1 cellular context compared by ENCODE assay signal in the genomic region with DNA sequence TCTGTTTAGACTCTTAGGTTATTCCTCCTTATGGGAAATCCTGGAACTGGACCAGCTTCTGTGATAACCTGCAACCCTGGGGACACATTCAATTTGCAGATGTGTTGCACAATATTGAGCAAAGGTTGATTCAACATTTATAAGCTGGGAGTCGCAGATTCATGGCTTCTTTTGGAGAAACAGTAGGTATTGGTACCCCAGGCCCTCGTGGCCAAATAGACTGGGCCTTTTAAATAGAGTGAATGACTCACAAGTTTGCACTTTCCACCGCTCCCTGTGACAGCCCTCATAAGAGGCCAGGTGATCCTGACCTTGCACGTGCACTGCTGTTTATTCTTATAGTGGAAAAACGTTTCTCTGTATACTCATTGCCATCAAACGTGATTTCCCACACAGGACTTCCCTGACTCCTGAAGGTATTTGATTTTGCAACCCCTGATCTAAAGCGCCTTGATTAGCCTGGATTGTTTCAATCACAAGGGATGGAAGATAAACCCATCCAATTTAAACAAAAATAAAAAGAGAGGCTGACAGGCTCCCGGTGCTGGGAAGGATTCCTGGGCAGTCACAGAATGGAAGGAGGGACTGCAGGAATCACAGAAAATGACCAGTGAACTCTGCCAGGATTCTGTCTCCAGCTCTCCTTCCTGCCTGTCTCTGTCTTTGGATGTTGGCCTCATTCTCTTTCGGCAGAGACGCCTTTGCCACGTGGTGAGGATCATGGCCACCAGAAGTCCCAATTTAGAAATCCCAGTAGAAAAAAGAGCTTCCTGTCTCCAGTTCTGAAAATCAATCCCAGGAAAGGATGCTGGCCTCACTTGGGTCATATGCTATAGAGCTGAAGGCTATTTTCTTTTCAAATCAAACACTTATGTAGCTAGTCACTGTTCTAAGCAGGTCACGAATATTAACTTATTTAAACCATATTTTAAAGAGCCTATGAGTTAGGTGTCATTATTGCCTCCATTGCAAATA.
TF ChIP-seq lines count a peak whose summit lies in the region.

No MANE protein-coding gene starts in this region.

TF ChIP-seq in HepG2, 621 proteins besides CTCF, POLR2A, EP300 and RAD21 (continued from another document and continues in another):
- TF ChIP-seq, protein P1, sequence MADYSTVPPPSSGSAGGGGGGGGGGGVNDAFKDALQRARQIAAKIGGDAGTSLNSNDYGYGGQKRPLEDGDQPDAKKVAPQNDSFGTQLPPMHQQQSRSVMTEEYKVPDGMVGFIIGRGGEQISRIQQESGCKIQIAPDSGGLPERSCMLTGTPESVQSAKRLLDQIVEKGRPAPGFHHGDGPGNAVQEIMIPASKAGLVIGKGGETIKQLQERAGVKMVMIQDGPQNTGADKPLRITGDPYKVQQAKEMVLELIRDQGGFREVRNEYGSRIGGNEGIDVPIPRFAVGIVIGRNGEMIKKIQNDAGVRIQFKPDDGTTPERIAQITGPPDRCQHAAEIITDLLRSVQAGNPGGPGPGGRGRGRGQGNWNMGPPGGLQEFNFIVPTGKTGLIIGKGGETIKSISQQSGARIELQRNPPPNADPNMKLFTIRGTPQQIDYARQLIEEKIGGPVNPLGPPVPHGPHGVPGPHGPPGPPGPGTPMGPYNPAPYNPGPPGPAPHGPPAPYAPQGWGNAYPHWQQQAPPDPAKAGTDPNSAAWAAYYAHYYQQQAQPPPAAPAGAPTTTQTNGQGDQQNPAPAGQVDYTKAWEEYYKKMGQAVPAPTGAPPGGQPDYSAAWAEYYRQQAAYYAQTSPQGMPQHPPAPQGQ (CRISPR knock-in tag; IDR thresholded peaks at IDR 0.05; ENCODE audit: borderline replicate concordance) = no peak
- TF ChIP-seq RAD51 (IDR thresholded peaks at IDR 0.05; ENCODE audit: borderline replicate concordance) = no peak
- no peak for TF ChIP-seq ZC3H4 (CRISPR knock-in tag; IDR thresholded peaks at IDR 0.05; ENCODE audit: borderline replicate concordance)
- no peak for TF ChIP-seq ZNF644 (CRISPR knock-in tag; IDR thresholded peaks at IDR 0.05; ENCODE audit: low read depth)
- no peak for TF ChIP-seq NBN (conservative IDR thresholded peaks at IDR 0.05)
- peak; percentile 59; the same call in 1 of the 2 replicates for TF ChIP-seq ZNF501 (CRISPR knock-in tag; IDR thresholded peaks at IDR 0.05)
- TF ChIP-seq FOXP1 (IDR thresholded peaks at IDR 0.05) = no peak
- TF ChIP-seq FOXP1 (CRISPR knock-in tag; IDR thresholded peaks at IDR 0.05) = peak; percentile 61
- no peak for TF ChIP-seq ZNF335 (CRISPR knock-in tag; IDR thresholded peaks at IDR 0.05)
- no peak for TF ChIP-seq ETV6 (CRISPR knock-in tag; conservative IDR thresholded peaks at IDR 0.05)
- TF ChIP-seq ZNF143 (CRISPR knock-in tag; IDR thresholded peaks at IDR 0.05) = no peak
- peak; percentile 69; the same call in 1 of the 2 replicates for TF ChIP-seq FOSL1 (CRISPR knock-in tag; IDR thresholded peaks at IDR 0.05; ENCODE audit: borderline replicate concordance)
- no peak for TF ChIP-seq LCORL (IDR thresholded peaks at IDR 0.05)
- TF ChIP-seq LCORL (CRISPR knock-in tag; IDR thresholded peaks at IDR 0.05) = peak; percentile 54; the same call in 1 of the 2 replicates
- TF ChIP-seq ZNF30 (CRISPR knock-in tag; IDR thresholded peaks at IDR 0.05) = no peak
- TF ChIP-seq MEF2D (CRISPR knock-in tag; IDR thresholded peaks at IDR 0.05) = 0 out of 2 replicates have a peak, but pooled peaks have one; percentile 33
- TF ChIP-seq, protein P2, sequence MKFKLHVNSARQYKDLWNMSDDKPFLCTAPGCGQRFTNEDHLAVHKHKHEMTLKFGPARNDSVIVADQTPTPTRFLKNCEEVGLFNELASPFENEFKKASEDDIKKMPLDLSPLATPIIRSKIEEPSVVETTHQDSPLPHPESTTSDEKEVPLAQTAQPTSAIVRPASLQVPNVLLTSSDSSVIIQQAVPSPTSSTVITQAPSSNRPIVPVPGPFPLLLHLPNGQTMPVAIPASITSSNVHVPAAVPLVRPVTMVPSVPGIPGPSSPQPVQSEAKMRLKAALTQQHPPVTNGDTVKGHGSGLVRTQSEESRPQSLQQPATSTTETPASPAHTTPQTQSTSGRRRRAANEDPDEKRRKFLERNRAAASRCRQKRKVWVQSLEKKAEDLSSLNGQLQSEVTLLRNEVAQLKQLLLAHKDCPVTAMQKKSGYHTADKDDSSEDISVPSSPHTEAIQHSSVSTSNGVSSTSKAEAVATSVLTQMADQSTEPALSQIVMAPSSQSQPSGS (CRISPR knock-in tag; IDR thresholded peaks at IDR 0.05) = no peak
- no peak for TF ChIP-seq ZFP36L1 (CRISPR knock-in tag; IDR thresholded peaks at IDR 0.05)
- peak; percentile 46; the same call in 1 of the 2 replicates for TF ChIP-seq ZFX (CRISPR knock-in tag; IDR thresholded peaks at IDR 0.05; ENCODE audit: low read depth)
- TF ChIP-seq ZNF180 (CRISPR knock-in tag; IDR thresholded peaks at IDR 0.05; ENCODE audit: borderline replicate concordance, low read depth) = no peak
- no peak for TF ChIP-seq ZNF121 (CRISPR knock-in tag; IDR thresholded peaks at IDR 0.05)
- TF ChIP-seq ZNF850 (CRISPR knock-in tag; conservative IDR thresholded peaks at IDR 0.05) = no peak
- TF ChIP-seq CREB3 (CRISPR knock-in tag; IDR thresholded peaks at IDR 0.05) = no peak
- TF ChIP-seq ELF4 (CRISPR knock-in tag; IDR thresholded peaks at IDR 0.05; ENCODE audit: borderline replicate concordance) = no peak
- no peak for TF ChIP-seq YEATS2 (CRISPR knock-in tag; IDR thresholded peaks at IDR 0.05; ENCODE audit: borderline replicate concordance)
- TF ChIP-seq, protein P3, sequence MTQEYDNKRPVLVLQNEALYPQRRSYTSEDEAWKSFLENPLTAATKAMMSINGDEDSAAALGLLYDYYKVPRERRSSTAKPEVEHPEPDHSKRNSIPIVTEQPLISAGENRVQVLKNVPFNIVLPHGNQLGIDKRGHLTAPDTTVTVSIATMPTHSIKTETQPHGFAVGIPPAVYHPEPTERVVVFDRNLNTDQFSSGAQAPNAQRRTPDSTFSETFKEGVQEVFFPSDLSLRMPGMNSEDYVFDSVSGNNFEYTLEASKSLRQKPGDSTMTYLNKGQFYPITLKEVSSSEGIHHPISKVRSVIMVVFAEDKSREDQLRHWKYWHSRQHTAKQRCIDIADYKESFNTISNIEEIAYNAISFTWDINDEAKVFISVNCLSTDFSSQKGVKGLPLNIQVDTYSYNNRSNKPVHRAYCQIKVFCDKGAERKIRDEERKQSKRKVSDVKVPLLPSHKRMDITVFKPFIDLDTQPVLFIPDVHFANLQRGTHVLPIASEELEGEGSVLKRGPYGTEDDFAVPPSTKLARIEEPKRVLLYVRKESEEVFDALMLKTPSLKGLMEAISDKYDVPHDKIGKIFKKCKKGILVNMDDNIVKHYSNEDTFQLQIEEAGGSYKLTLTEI (CRISPR knock-in tag; conservative IDR thresholded peaks at IDR 0.05) = no peak
- no peak for TF ChIP-seq KDM5A (IDR thresholded peaks at IDR 0.05; ENCODE audit: borderline replicate concordance, low read length)
- TF ChIP-seq, protein P4, sequence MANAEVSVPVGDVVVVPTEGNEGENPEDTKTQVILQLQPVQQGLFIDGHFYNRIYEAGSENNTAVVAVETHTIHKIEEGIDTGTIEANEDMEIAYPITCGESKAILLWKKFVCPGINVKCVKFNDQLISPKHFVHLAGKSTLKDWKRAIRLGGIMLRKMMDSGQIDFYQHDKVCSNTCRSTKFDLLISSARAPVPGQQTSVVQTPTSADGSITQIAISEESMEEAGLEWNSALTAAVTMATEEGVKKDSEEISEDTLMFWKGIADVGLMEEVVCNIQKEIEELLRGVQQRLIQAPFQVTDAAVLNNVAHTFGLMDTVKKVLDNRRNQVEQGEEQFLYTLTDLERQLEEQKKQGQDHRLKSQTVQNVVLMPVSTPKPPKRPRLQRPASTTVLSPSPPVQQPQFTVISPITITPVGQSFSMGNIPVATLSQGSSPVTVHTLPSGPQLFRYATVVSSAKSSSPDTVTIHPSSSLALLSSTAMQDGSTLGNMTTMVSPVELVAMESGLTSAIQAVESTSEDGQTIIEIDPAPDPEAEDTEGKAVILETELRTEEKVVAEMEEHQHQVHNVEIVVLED (CRISPR knock-in tag; IDR thresholded peaks at IDR 0.05; ENCODE audit: borderline replicate concordance) = no peak
- TF ChIP-seq THAP11 (CRISPR knock-in tag; IDR thresholded peaks at IDR 0.05) = no peak
- no peak for TF ChIP-seq ZNF484 (CRISPR knock-in tag; IDR thresholded peaks at IDR 0.05; ENCODE audit: borderline replicate concordance, low read depth)
- no peak for TF ChIP-seq CBX5 (CRISPR knock-in tag; IDR thresholded peaks at IDR 0.05; ENCODE audit: borderline replicate concordance)
- TF ChIP-seq TCF7L2 (IDR thresholded peaks at IDR 0.05; ENCODE audit: low read depth, low read length) = no peak
- no peak for TF ChIP-seq SP4 (CRISPR knock-in tag; IDR thresholded peaks at IDR 0.05)
- no peak for TF ChIP-seq ZNF138 (CRISPR knock-in tag; IDR thresholded peaks at IDR 0.05; ENCODE audit: low read depth)
- TF ChIP-seq THRA (CRISPR knock-in tag; IDR thresholded peaks at IDR 0.05; ENCODE audit: borderline replicate concordance) = peak; percentile 36; the same call in 1 of the 2 replicates
- no peak for TF ChIP-seq GATAD2A (CRISPR knock-in tag; IDR thresholded peaks at IDR 0.05)
- TF ChIP-seq, protein P5, sequence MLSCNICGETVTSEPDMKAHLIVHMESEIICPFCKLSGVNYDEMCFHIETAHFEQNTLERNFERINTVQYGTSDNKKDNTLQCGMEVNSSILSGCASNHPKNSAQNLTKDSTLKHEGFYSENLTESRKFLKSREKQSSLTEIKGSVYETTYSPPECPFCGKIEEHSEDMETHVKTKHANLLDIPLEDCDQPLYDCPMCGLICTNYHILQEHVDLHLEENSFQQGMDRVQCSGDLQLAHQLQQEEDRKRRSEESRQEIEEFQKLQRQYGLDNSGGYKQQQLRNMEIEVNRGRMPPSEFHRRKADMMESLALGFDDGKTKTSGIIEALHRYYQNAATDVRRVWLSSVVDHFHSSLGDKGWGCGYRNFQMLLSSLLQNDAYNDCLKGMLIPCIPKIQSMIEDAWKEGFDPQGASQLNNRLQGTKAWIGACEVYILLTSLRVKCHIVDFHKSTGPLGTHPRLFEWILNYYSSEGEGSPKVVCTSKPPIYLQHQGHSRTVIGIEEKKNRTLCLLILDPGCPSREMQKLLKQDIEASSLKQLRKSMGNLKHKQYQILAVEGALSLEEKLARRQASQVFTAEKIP (CRISPR knock-in tag; IDR thresholded peaks at IDR 0.05; ENCODE audit: borderline replicate concordance) = no peak
- no peak for TF ChIP-seq MLXIP (CRISPR knock-in tag; IDR thresholded peaks at IDR 0.05; ENCODE audit: borderline replicate concordance)
- TF ChIP-seq ZBTB38 (CRISPR knock-in tag; IDR thresholded peaks at IDR 0.05) = no peak
- TF ChIP-seq ZNF276 (CRISPR knock-in tag; IDR thresholded peaks at IDR 0.05; ENCODE audit: low read depth) = no peak
- no peak for TF ChIP-seq HDAC1 (CRISPR knock-in tag; IDR thresholded peaks at IDR 0.05)
- no peak for TF ChIP-seq ZNF839 (CRISPR knock-in tag; IDR thresholded peaks at IDR 0.05; ENCODE audit: borderline replicate concordance)
- no peak for TF ChIP-seq KDM5B (CRISPR knock-in tag; IDR thresholded peaks at IDR 0.05; ENCODE audit: borderline replicate concordance)
